ENCODE assay signal across 1 cellular context in the genomic region with DNA sequence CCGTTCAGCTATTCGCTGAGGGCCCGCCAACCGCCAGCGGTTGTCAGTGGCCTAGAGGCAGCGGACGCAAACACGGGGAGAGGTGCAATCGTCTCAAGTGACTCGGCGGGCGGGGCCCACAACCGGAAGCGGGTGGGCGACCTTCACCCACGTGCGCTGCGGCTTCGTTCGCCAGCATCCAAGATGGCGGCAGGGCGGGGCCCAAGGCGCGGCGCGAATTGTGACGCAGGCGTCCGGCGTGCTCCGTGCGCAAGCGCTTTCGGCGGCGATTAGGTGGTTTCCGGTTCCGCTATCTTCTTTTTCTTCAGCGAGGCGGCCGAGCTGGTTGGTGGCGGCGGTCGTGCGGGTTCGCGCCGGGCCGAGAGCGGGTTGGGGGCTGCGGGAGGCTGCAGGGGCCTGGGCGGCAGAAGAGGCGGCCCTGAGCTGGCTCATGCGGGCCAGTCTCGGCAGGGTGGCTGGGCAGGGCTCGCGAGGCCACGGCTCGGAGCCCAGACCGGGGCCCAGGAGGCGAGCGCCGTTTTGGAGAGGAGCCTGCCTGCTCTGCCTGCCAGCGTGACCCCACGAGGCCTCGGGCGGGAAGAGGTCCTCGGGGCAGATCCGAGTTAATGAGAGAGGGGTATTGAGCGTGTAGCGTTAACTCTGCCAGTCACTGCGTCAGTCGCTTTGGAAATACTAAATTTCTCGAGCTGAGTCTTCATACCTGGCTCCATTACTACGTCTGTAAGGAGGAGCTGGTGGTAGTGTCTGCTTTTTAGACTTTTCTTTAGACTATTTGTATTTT.
TF ChIP-seq lines count a peak whose summit lies in the region.

Gene UBA52, plus strand, starts transcription at position 294 of the 781 bp plus-strand sequence. CDS start 1,444 bp downstream, outside the sequence.

TF ChIP-seq in HepG2, 621 proteins besides CTCF, POLR2A, EP300 and RAD21 (continued from another document and continues in another):
- TF ChIP-seq XBP1 (CRISPR knock-in tag; IDR thresholded peaks at IDR 0.05) (no peak), CREB1 (IDR thresholded peaks at IDR 0.05) (peak; percentile 96), CREB1 (CRISPR knock-in tag; IDR thresholded peaks at IDR 0.05) (peak; percentile 97), TRAFD1 (CRISPR knock-in tag; IDR thresholded peaks at IDR 0.05; ENCODE audit: borderline replicate concordance) (no peak), ETV6 (CRISPR knock-in tag; conservative IDR thresholded peaks at IDR 0.05) (0 out of 2 replicates have a peak, but pooled peaks have one; percentile 59), ZFP41 (CRISPR knock-in tag; IDR thresholded peaks at IDR 0.05; ENCODE audit: borderline replicate concordance) (no peak), U2AF1 (optimal IDR thresholded peaks at IDR 0.05; ENCODE audit: low read depth, low read length) (peak; percentile 54), PRDM10 (CRISPR knock-in tag; IDR thresholded peaks at IDR 0.05; ENCODE audit: low read depth) (peak; percentile 62; the same call in 1 of the 2 replicates), ZNF782 (CRISPR knock-in tag; IDR thresholded peaks at IDR 0.05; ENCODE audit: borderline replicate concordance) (no peak; the same call in 1 of the 2 replicates), ZNF556 (CRISPR knock-in tag; IDR thresholded peaks at IDR 0.05; ENCODE audit: borderline replicate concordance) (peak; percentile 97; the same call in 1 of the 2 replicates), MAF1 (CRISPR knock-in tag; IDR thresholded peaks at IDR 0.05; ENCODE audit: borderline replicate concordance) (0 out of 2 replicates have a peak, but pooled peaks have one; percentile 32), ATF7-NPFF (CRISPR knock-in tag; IDR thresholded peaks at IDR 0.05; ENCODE audit: low read depth) (no peak; the same call in none of the 2 replicates), ZNF33A (CRISPR knock-in tag; IDR thresholded peaks at IDR 0.05; ENCODE audit: borderline replicate concordance) (no peak), ZFP62 (CRISPR knock-in tag; IDR thresholded peaks at IDR 0.05) (no peak), RCOR2 (CRISPR knock-in tag; IDR thresholded peaks at IDR 0.05) (peak; percentile 50; the same call in 1 of the 2 replicates), NKX3-1 (CRISPR knock-in tag; IDR thresholded peaks at IDR 0.05) (no peak), ARNT2 (CRISPR knock-in tag; IDR thresholded peaks at IDR 0.05; ENCODE audit: low read depth) (peak; percentile 92), AKNA (CRISPR knock-in tag; IDR thresholded peaks at IDR 0.05; ENCODE audit: borderline replicate concordance) (no peak), HDAC6 (IDR thresholded peaks at IDR 0.05; ENCODE audit: low read depth, low read length) (no peak), ZBTB7B (CRISPR knock-in tag; IDR thresholded peaks at IDR 0.05) (peak; percentile 84), BRD4 (CRISPR knock-in tag; IDR thresholded peaks at IDR 0.05) (peak; percentile 26; the same call in 1 of the 2 replicates), THAP9 (CRISPR knock-in tag; IDR thresholded peaks at IDR 0.05; ENCODE audit: borderline replicate concordance) (peak; percentile 90), RARG (CRISPR knock-in tag; IDR thresholded peaks at IDR 0.05; ENCODE audit: low read depth) (no peak), MAZ (IDR thresholded peaks at IDR 0.05; ENCODE audit: borderline replicate concordance, low read depth, low read length) (peak; percentile 91), MAZ (CRISPR knock-in tag; IDR thresholded peaks at IDR 0.05; ENCODE audit: low read depth) (peak; percentile 97), RERE (CRISPR knock-in tag; IDR thresholded peaks at IDR 0.05; ENCODE audit: low read depth) (0 out of 2 replicates have a peak, but pooled peaks have one; percentile 64), ZNF652 (CRISPR knock-in tag; IDR thresholded peaks at IDR 0.05; ENCODE audit: borderline replicate concordance, low read depth) (no peak)
- TF ChIP-seq, protein P1, sequence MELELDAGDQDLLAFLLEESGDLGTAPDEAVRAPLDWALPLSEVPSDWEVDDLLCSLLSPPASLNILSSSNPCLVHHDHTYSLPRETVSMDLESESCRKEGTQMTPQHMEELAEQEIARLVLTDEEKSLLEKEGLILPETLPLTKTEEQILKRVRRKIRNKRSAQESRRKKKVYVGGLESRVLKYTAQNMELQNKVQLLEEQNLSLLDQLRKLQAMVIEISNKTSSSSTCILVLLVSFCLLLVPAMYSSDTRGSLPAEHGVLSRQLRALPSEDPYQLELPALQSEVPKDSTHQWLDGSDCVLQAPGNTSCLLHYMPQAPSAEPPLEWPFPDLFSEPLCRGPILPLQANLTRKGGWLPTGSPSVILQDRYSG (CRISPR knock-in tag; IDR thresholded peaks at IDR 0.05), result no peak; the same call in 1 of the 2 replicates
- TF ChIP-seq, protein P2, sequence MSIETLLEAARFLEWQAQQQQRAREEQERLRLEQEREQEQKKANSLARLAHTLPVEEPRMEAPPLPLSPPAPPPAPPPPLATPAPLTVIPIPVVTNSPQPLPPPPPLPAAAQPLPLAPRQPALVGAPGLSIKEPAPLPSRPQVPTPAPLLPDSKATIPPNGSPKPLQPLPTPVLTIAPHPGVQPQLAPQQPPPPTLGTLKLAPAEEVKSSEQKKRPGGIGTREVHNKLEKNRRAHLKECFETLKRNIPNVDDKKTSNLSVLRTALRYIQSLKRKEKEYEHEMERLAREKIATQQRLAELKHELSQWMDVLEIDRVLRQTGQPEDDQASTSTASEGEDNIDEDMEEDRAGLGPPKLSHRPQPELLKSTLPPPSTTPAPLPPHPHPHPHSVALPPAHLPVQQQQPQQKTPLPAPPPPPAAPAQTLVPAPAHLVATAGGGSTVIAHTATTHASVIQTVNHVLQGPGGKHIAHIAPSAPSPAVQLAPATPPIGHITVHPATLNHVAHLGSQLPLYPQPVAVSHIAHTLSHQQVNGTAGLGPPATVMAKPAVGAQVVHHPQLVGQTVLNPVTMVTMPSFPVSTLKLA (IDR thresholded peaks at IDR 0.05), result peak; percentile 96
